ENCODE assay signal across 21 cellular contexts in genomic region chr4:7647211-7647931, GRCh38.
DNase-seq lines count a peak whose midpoint lies in the region; ATAC-seq, FAIRE-seq and TF ChIP-seq lines count a peak whose summit lies in the region.
"Had no signal": no experiment of that assay in that cellular context is flagged by ENCODE, and none has a peak within 500 bp of the region (broad histone marks: within the 10 kb centered on the region; RNA-seq: fewer than 3 reads in every experiment).

No MANE protein-coding gene starts in this region.

- peaks cover 29% of the 10 kb centered on the region for H3K36me3 Mint-ChIP-seq in activated CD8-positive, alpha-beta memory T cell treated with anti-CD3 and anti-CD28 coated beads, Interleukin-2, amount 10 ng/mL, durations not matched to agents 7 days and 5 days
- H3K36me3 Mint-ChIP-seq in T-cell = no peaks in the 10 kb centered on the region
- peaks cover 6% of the 10 kb centered on the region for H3K36me3 Mint-ChIP-seq in stimulated activated effector memory CD8-positive, alpha-beta T cell treated with anti-CD3 and anti-CD28 coated beads, Interleukin-12 subunit alpha, Interleukin-12 subunit beta, amount 100 ng/mL, for 72 hours
- no peaks in the 10 kb centered on the region for H3K36me3 Mint-ChIP-seq in activated T-cell treated with anti-CD3 and anti-CD28 coated beads, Interleukin-2, amount 50 U/mL, for 4 hours (ENCODE audit: insufficient read depth)
- H3K36me3 Mint-ChIP-seq: mesothelial cell of epicardium had no signal

- no peak overlapping the region for H3K9ac ChIP-seq in HepG2 (ENCODE audit: insufficient read depth, low read depth, low read length)
- H3K9ac ChIP-seq: GM23248 had no signal

- no peak for ATAC-seq in activated CD8-positive, alpha-beta memory T cell treated with anti-CD3 and anti-CD28 coated beads, Interleukin-2, amount 10 ng/mL, durations not matched to agents 7 days and 5 days
- ATAC-seq in T-cell (replicated peaks in 1 of 4) = no peak
- no peak for ATAC-seq in HepG2
- no peak for ATAC-seq in stimulated activated effector memory CD8-positive, alpha-beta T cell treated with anti-CD3 and anti-CD28 coated beads, Interleukin-12 subunit alpha, Interleukin-12 subunit beta, amount 100 ng/mL, for 72 hours
- ATAC-seq in activated T-cell treated with anti-CD3 and anti-CD28 coated beads, Interleukin-2, amount 50 U/mL, for 4 hours = no peak
- ATAC-seq: left colon had no signal

- peak overlapping the region; percentile 34 for H3K27ac ChIP-seq in HepG2 (ENCODE audit: extremely low read length, insufficient read depth, low read length)
- H3K27ac ChIP-seq: GM23248, sigmoid colon had no signal

- no peak for TF ChIP-seq CTCF in HepG2 (CRISPR knock-in tag; IDR thresholded peaks at IDR 0.05)

- no TSS peak for BruUV-seq in HepG2 (replicated peaks; lab: Mats Ljungman, UMichigan)

- H2AFZ ChIP-seq in HepG2 (ENCODE audit: low read length) = no peak overlapping the region
- H2AFZ ChIP-seq: GM23248 had no signal

- no peaks in the 10 kb centered on the region for H4K20me1 ChIP-seq in HepG2 (ENCODE audit: insufficient read depth, low read length)

- peak overlapping the region; percentile 90 for H3K27ac Mint-ChIP-seq in activated CD8-positive, alpha-beta memory T cell treated with anti-CD3 and anti-CD28 coated beads, Interleukin-2, amount 10 ng/mL, durations not matched to agents 7 days and 5 days
- peak overlapping the region; percentile 15 to 24 for H3K27ac Mint-ChIP-seq in T-cell
- H3K27ac Mint-ChIP-seq in stimulated activated effector memory CD8-positive, alpha-beta T cell treated with anti-CD3 and anti-CD28 coated beads, Interleukin-12 subunit alpha, Interleukin-12 subunit beta, amount 100 ng/mL, for 72 hours = peak overlapping the region; percentile 91
- H3K27ac Mint-ChIP-seq: mesothelial cell of epicardium had no signal

- peaks cover 67% of the 10 kb centered on the region for H3K4me1 Mint-ChIP-seq in activated CD8-positive, alpha-beta memory T cell treated with anti-CD3 and anti-CD28 coated beads, Interleukin-2, amount 10 ng/mL, durations not matched to agents 7 days and 5 days
- peaks cover 16 to 53% (median 31%) of the 10 kb centered on the region in 3 donors for H3K4me1 Mint-ChIP-seq in T-cell
- H3K4me1 Mint-ChIP-seq in stimulated activated effector memory CD8-positive, alpha-beta T cell treated with anti-CD3 and anti-CD28 coated beads, Interleukin-12 subunit alpha, Interleukin-12 subunit beta, amount 100 ng/mL, for 72 hours = peaks cover 76% of the 10 kb centered on the region
- peaks cover 40% of the 10 kb centered on the region for H3K4me1 Mint-ChIP-seq in activated T-cell treated with anti-CD3 and anti-CD28 coated beads, Interleukin-2, amount 50 U/mL, for 4 hours (ENCODE audit: low read depth)

- FAIRE-seq in HepG2 (lab: Jason Lieb, UNC) = no peak
- FAIRE-seq: D721Med had no signal

- no peak overlapping the region for H3K4me2 ChIP-seq in HepG2 (ENCODE audit: low read depth, low read length)

- intact Hi-C loops in HepG2 (cut with micrococcal nuclease; ENCODE audit: unreplicated experiment) = no loop called here

- in situ Hi-C loops in HepG2 (cut with HindIII; ENCODE audit: extremely low pct_ligation_motif_present, low pct_unique_long_range_greater_than_20kb) = no loop called here

- peaks cover 9% of the 10 kb centered on the region for H3K9me3 Mint-ChIP-seq in activated CD8-positive, alpha-beta memory T cell treated with anti-CD3 and anti-CD28 coated beads, Interleukin-2, amount 10 ng/mL, durations not matched to agents 7 days and 5 days (ENCODE audit: low read depth)
- H3K9me3 Mint-ChIP-seq in T-cell = no peaks in the 10 kb centered on the region
- peaks cover 6% of the 10 kb centered on the region for H3K9me3 Mint-ChIP-seq in stimulated activated effector memory CD8-positive, alpha-beta T cell treated with anti-CD3 and anti-CD28 coated beads, Interleukin-12 subunit alpha, Interleukin-12 subunit beta, amount 100 ng/mL, for 72 hours
- peaks cover 4% of the 10 kb centered on the region for H3K9me3 Mint-ChIP-seq in activated T-cell treated with anti-CD3 and anti-CD28 coated beads, Interleukin-2, amount 50 U/mL, for 4 hours

- TF ChIP-seq EP300 in HepG2 (IDR thresholded peaks at IDR 0.05; ENCODE audit: low read depth in 2 of 2, low read length in 2 of 2) (no peak), HepG2 (CRISPR knock-in tag; IDR thresholded peaks at IDR 0.05; ENCODE audit: borderline replicate concordance) (no peak)

- peaks cover 2% of the 10 kb centered on the region for H3K27me3 Mint-ChIP-seq in activated CD8-positive, alpha-beta memory T cell treated with anti-CD3 and anti-CD28 coated beads, Interleukin-2, amount 10 ng/mL, durations not matched to agents 7 days and 5 days
- H3K27me3 Mint-ChIP-seq in T-cell = peaks cover 7 to 16% of the 10 kb centered on the region in 2 donors
- no peaks in the 10 kb centered on the region for H3K27me3 Mint-ChIP-seq in activated T-cell treated with anti-CD3 and anti-CD28 coated beads, Interleukin-2, amount 50 U/mL, for 4 hours (ENCODE audit: low read depth)

- CTCF ChIA-PET in activated CD8-positive, alpha-beta memory T cell treated with anti-CD3 and anti-CD28 coated beads, Interleukin-2, amount 10 ng/mL, durations not matched to agents 7 days and 5 days (lab: Charles Lee) = no interaction called here
- CTCF ChIA-PET in T-cell (lab: Charles Lee) (no interaction called here), HepG2 (lab: Yijun Ruan, JAX; ENCODE audit: low intra/inter-chr PET ratio, low total read pairs) (no interaction called here)

- no peak for DNase-seq in activated CD8-positive, alpha-beta memory T cell treated with anti-CD3 and anti-CD28 coated beads, Interleukin-2, amount 10 ng/mL, durations not matched to agents 7 days and 5 days
- no peak for DNase-seq in activated CD8-positive, alpha-beta memory T cell treated with anti-CD3 and anti-CD28 coated beads for 24 hours
- DNase-seq in T-cell (no peak), HepG2 (ENCODE audit: low spot score) (no peak), NCI-H2171 treated with DMSO at 0.1 percent for 48 hours (lab: John Stamatoyannopoulos, UW) (no peak), MG63 (no peak)
- no peak for DNase-seq in stimulated activated effector memory CD8-positive, alpha-beta T cell treated with anti-CD3 and anti-CD28 coated beads, Interleukin-12 subunit alpha, Interleukin-12 subunit beta, amount 100 ng/mL, for 72 hours (ENCODE audit: low spot score in 2 of 2)
- no peak for DNase-seq in activated T-cell treated with anti-CD3 and anti-CD28 coated beads, Interleukin-2, amount 50 U/mL, for 4 hours
- DNase-seq: activated CD4-positive, alpha-beta T cell treated with anti-CD3 and anti-CD28 coated beads for 48 hours; activated CD8-positive, alpha-beta memory T cell treated with anti-CD3 and anti-CD28 coated beads, Interleukin-2, amount 50 U/mL, for 48 hours; activated effector memory CD4-positive, alpha-beta T cell treated with Interleukin-2 at 50 U/mL for 16 hours; BE2C; cortex of kidney; NCI-H1417; NCI-H524 treated with DMSO at 0.1 percent for 48 hours had no signal

- H3K4me3 Mint-ChIP-seq in activated CD8-positive, alpha-beta memory T cell treated with anti-CD3 and anti-CD28 coated beads, Interleukin-2, amount 10 ng/mL, durations not matched to agents 7 days and 5 days = no peak overlapping the region
- H3K4me3 Mint-ChIP-seq in T-cell = no peak overlapping the region
- H3K4me3 Mint-ChIP-seq in stimulated activated effector memory CD8-positive, alpha-beta T cell treated with anti-CD3 and anti-CD28 coated beads, Interleukin-12 subunit alpha, Interleukin-12 subunit beta, amount 100 ng/mL, for 72 hours = peak overlapping the region; percentile 53
- H3K4me3 Mint-ChIP-seq in activated T-cell treated with anti-CD3 and anti-CD28 coated beads, Interleukin-2, amount 50 U/mL, for 4 hours = no peak overlapping the region
- H3K4me3 Mint-ChIP-seq: brain, mesothelial cell of epicardium had no signal

- H3K27me3 ChIP-seq in HepG2 (ENCODE audit: control insufficient read depth in 1 of 2, insufficient read depth in 2 of 2, low read length in 2 of 2) = no peaks in the 10 kb centered on the region
- H3K27me3 ChIP-seq in MG63 = no peaks in the 10 kb centered on the region
- H3K27me3 ChIP-seq: BE2C, sigmoid colon had no signal

- POLR2A ChIA-PET in T-cell (lab: Charles Lee) = no interaction called here
- POLR2A ChIA-PET in HepG2 (lab: Yijun Ruan, JAX) = interaction anchor here (1.3 to 3.7 kb wide), 4 partner anchors 8 to 26 kb away, joined by 9 to 18 read pairs (median 10); no protein-coding TSS in a partner anchor

- 89% methylated on average over 10 of the region's 20 CpGs for WGBS in HepG2 (ENCODE audit: low lambda C conversion rate)

- H3K36me3 ChIP-seq in HepG2 (replicated peaks in 1 of 2; ENCODE audit: control insufficient read depth in 1 of 2, insufficient read depth in 2 of 2, low read length in 2 of 2) = no peaks in the 10 kb centered on the region
- no peaks in the 10 kb centered on the region for H3K36me3 ChIP-seq in MG63
- H3K36me3 ChIP-seq: BE2C, sigmoid colon had no signal

- TF ChIP-seq POLR2A in HepG2 (IDR thresholded peaks at IDR 0.05; ENCODE audit: insufficient read depth in 1 of 2, low read depth in 2 of 2, low read length in 2 of 2) = no peak

- no peaks in the 10 kb centered on the region for H3K79me2 ChIP-seq in HepG2 (ENCODE audit: insufficient read depth, low read length)

- peaks cover 47% of the 10 kb centered on the region for H3K4me1 ChIP-seq in HepG2 (ENCODE audit: insufficient read depth, low read length)
- H3K4me1 ChIP-seq: BE2C had no signal

- H3K4me3 ChIP-seq in HepG2 (replicated peaks in 1 of 3; ENCODE audit: insufficient read depth in 1 of 3, low read depth in 2 of 3, low read length in 3 of 3) (no peak overlapping the region), MG63 (no peak overlapping the region)
- H3K4me3 ChIP-seq: GM23248, sigmoid colon had no signal

- H3K9me3 ChIP-seq in HepG2 (ENCODE audit: low read length) (no peaks in the 10 kb centered on the region), MG63 (no peaks in the 10 kb centered on the region)
- H3K9me3 ChIP-seq: BE2C had no signal

- TF ChIP-seq RAD21 in HepG2 (CRISPR knock-in tag; IDR thresholded peaks at IDR 0.05) = no peak

TF ChIP-seq in HepG2, 621 proteins besides CTCF, POLR2A, EP300 and RAD21:
- TF ChIP-seq ZNF550 (CRISPR knock-in tag; IDR thresholded peaks at IDR 0.05; ENCODE audit: borderline replicate concordance) = no peak
- no peak for TF ChIP-seq ELF1 (CRISPR knock-in tag; IDR thresholded peaks at IDR 0.05)
- TF ChIP-seq, protein P1, sequence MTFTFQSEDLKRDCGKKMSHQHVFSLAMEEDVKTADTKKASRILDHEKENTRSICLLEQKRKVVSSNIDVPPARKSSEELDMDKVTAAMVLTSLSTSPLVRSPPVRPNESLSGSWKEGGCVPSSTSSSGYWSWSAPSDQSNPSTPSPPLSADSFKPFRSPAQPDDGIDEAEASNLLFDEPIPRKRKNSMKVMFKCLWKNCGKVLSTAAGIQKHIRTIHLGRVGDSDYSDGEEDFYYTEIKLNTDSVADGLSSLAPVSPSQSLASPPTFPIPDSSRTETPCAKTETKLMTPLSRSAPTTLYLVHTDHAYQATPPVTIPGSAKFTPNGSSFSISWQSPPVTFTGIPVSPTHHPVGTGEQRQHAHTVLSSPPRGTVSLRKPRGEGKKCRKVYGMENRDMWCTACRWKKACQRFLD (CRISPR knock-in tag; IDR thresholded peaks at IDR 0.05; ENCODE audit: borderline replicate concordance) = no peak
- no peak for TF ChIP-seq JDP2 (CRISPR knock-in tag; IDR thresholded peaks at IDR 0.05; ENCODE audit: borderline replicate concordance)
- TF ChIP-seq POLR2AphosphoS2 (IDR thresholded peaks at IDR 0.05; ENCODE audit: low read depth, low read length) = no peak
- TF ChIP-seq NFE2 (CRISPR knock-in tag; IDR thresholded peaks at IDR 0.05) = no peak

Comparison
In these comparisons a context has a peak if more than half of its experiments do, and no peak if none do; other contexts are left out.
1. H3K27ac Mint-ChIP-seq: peak in every context shown above with its lines; median percentile 91 in stimulated activated effector memory CD8-positive, alpha-beta T cell treated with anti-CD3 and anti-CD28 coated beads, Interleukin-12 subunit alpha, Interleukin-12 subunit beta, amount 100 ng/mL, for 72 hours; 90 in activated CD8-positive, alpha-beta memory T cell treated with anti-CD3 and anti-CD28 coated beads, Interleukin-2, amount 10 ng/mL, durations not matched to agents 7 days and 5 days; 20 in T-cell.